Comparison of ENCODE assay signal across 11 cellular contexts in genomic region chr17:45221997-45222272, GRCh38. TPM values are rescaled to one million over a fixed set of nuclear protein-coding genes. Genes with fewer than 3 reads are reported as not detected.
DNase-seq lines count a peak whose midpoint lies in the region; ATAC-seq and TF ChIP-seq lines count a peak whose summit lies in the region.
"Had no signal": no experiment of that assay in that cellular context is flagged by ENCODE, and none has a peak within 500 bp of the region (broad histone marks: within the 10 kb centered on the region; RNA-seq: fewer than 3 reads in every experiment).

No MANE protein-coding gene starts in this region.

- no peak overlapping the region for H3K18ac ChIP-seq in mesenchymal stem cell (ENCODE audit: low read depth in 1 of 2, low read length in 2 of 2)

- no peak overlapping the region for H2BK5ac ChIP-seq in mesenchymal stem cell (ENCODE audit: low read depth, low read length, poor library complexity, severe bottlenecking)

- H3K79me1 ChIP-seq in mesenchymal stem cell (replicated peaks; ENCODE audit: low read length, poor library complexity, severe bottlenecking): no peaks in the 10 kb centered on the region

- H2BK15ac ChIP-seq in mesenchymal stem cell (ENCODE audit: low read depth, poor library complexity, severe bottlenecking): no peak overlapping the region

- H2BK120ac ChIP-seq in mesenchymal stem cell (ENCODE audit: low read depth, low read length): no peak overlapping the region

- peak overlapping the region; percentile 67 for H3K4me2 ChIP-seq in mesenchymal stem cell (ENCODE audit: low read length, poor library complexity, severe bottlenecking)

- TF ChIP-seq CTCF in 22Rv1 (IDR thresholded peaks at IDR 0.05): peak; percentile 3; the same call in 1 of the 2 replicates
- no peak for TF ChIP-seq CTCF in choroid plexus epithelial cell (conservative IDR thresholded peaks at IDR 0.05; ENCODE audit: low read depth, low read length)
- TF ChIP-seq CTCF in body of pancreas (IDR thresholded peaks at IDR 0.05): no peak

- H3K4ac ChIP-seq in mesenchymal stem cell (ENCODE audit: low read depth in 1 of 2, low read length in 2 of 2): no peak overlapping the region

- H4K8ac ChIP-seq in mesenchymal stem cell (ENCODE audit: low read length): peak overlapping the region; percentile 16

- intact Hi-C loops in body of pancreas (cut with DNase I): loop anchor here (5.0 kb wide), 1 partner anchor 165 kb away; no protein-coding TSS in a partner anchor

- no peaks in the 10 kb centered on the region for H3K36me3 ChIP-seq in HUES6 (ENCODE audit: control insufficient read depth, insufficient read depth, low read length)
- H3K36me3 ChIP-seq in mesenchymal stem cell (ENCODE audit: control insufficient read depth in 1 of 2, insufficient read depth in 2 of 2, low read depth in 1 of 2, low read length in 2 of 2): no peaks in the 10 kb centered on the region
- no peaks in the 10 kb centered on the region for H3K36me3 ChIP-seq in body of pancreas (replicated peaks in 1 of 2; ENCODE audit: insufficient read depth in 1 of 2, low read depth in 2 of 2)

- no peak overlapping the region for H3K23ac ChIP-seq in mesenchymal stem cell (ENCODE audit: low read length in 2 of 2)

- H3K27ac ChIP-seq in 22Rv1 (no peak overlapping the region), HUES6 (ENCODE audit: low read depth, low read length) (no peak overlapping the region), mesenchymal stem cell (ENCODE audit: low read length, poor library complexity, severe bottlenecking) (no peak overlapping the region), body of pancreas (peak overlapping the region in 1 of 4 donors; percentile 51)

- H4K91ac ChIP-seq in mesenchymal stem cell (ENCODE audit: low read length): no peak overlapping the region

- TF ChIP-seq POLR2A in body of pancreas (IDR thresholded peaks at IDR 0.05): no peak

- H3K14ac ChIP-seq in mesenchymal stem cell (ENCODE audit: low read length in 2 of 2): no peak overlapping the region

- peaks cover 64% of the 10 kb centered on the region for H3K27me3 ChIP-seq in HUES6 (ENCODE audit: control insufficient read depth, insufficient read depth, low read length)
- peaks cover 18 to 27% of the 10 kb centered on the region in 2 experiments for H3K27me3 ChIP-seq in mesenchymal stem cell (ENCODE audit: control insufficient read depth in 1 of 2, insufficient read depth in 1 of 2, low read length in 2 of 2)
- H3K27me3 ChIP-seq in body of pancreas: peaks cover 0 to 5% of the 10 kb centered on the region in 2 donors

- H3K9me3 ChIP-seq in HUES6 (ENCODE audit: control insufficient read depth, insufficient read depth, low read depth, low read length) (no peaks in the 10 kb centered on the region), mesenchymal stem cell (ENCODE audit: control insufficient read depth, low read length) (no peaks in the 10 kb centered on the region), body of pancreas (no peaks in the 10 kb centered on the region)

- H2AK5ac ChIP-seq in mesenchymal stem cell (ENCODE audit: low read length, severe bottlenecking): no peak overlapping the region

- H3K4me3 ChIP-seq in HUES6 (ENCODE audit: low read depth, low read length) (peak overlapping the region; percentile 56; the same call in 1 of the 2 replicates), choroid plexus epithelial cell (ENCODE audit: low read depth, low read length) (peak overlapping the region; percentile 66), mesenchymal stem cell (ENCODE audit: insufficient read depth in 1 of 2, low read depth in 1 of 2, low read length in 2 of 2) (peak overlapping the region; percentile 61 to 77), body of pancreas (peak overlapping the region in 1 of 2 donors; percentile 45)

- WGBS in mesenchymal stem cell: 2% methylated on average over 26 of the region's 36 CpGs
- 0% methylated on average over 22 of the region's 36 CpGs; no CpG with 5 or more reads in 1 of the 2 donors for WGBS in body of pancreas, 2 donors

- H2BK12ac ChIP-seq in mesenchymal stem cell (ENCODE audit: low read length in 2 of 2): no peak overlapping the region

- H2AFZ ChIP-seq in mesenchymal stem cell (ENCODE audit: low read depth, low read length): no peak overlapping the region

- ATAC-seq in body of pancreas: no peak

- DNase-seq in choroid plexus epithelial cell (ENCODE audit: low read depth) (no peak), mesenchymal stem cell (no peak), body of pancreas (no peak), NCI-H510A (lab: John Stamatoyannopoulos, UW) (no peak), NCI-H2107 (lab: John Stamatoyannopoulos, UW) (no peak), NCI-H2196 treated with DMSO at 0.1 percent for 48 hours (lab: John Stamatoyannopoulos, UW; ENCODE audit: unreplicated experiment) (no peak)
- DNase-seq: NCI-H446 treated with DMSO at 0.1 percent for 48 hours had no signal

- H3K9ac ChIP-seq in HUES6 (ENCODE audit: low read length) (no peak overlapping the region), mesenchymal stem cell (ENCODE audit: low read length) (peak overlapping the region; percentile 70)

- H3K4me1 ChIP-seq in HUES6 (ENCODE audit: control insufficient read depth, insufficient read depth, low read length) (peaks cover 18% of the 10 kb centered on the region), mesenchymal stem cell (ENCODE audit: control insufficient read depth, insufficient read depth, low read depth, low read length) (peaks cover 28% of the 10 kb centered on the region), body of pancreas (peaks cover 17% of the 10 kb centered on the region)

RNA-seq across cellular contexts. Expression of gene FMNL1, which starts 0.2 kb away (rescaled TPM):
- 0.97 TPM for polyA plus RNA-seq in mesenchymal stem cell (2013, experiment 1 of 2)
- polyA plus RNA-seq in mesenchymal stem cell (2013, experiment 2 of 2): 0.99 TPM
- 1 to 10 TPM; 4.0 to 5.2 TPM for total RNA-seq in body of pancreas

RNA-seq across cellular contexts. Expression of gene SPATA32, which starts 40.0 kb away (rescaled TPM):
- not detected for polyA plus RNA-seq in mesenchymal stem cell (2013, experiment 1 of 2)
- polyA plus RNA-seq in mesenchymal stem cell (2013, experiment 2 of 2): not detected
- 1 to 10 TPM in 1 of 2 donors, not detected in 1; 1.0 TPM for total RNA-seq in body of pancreas
- total RNA-seq: G401, temporal lobe had no signal
